8 cellular contexts compared by ENCODE assay signal in the genomic region with DNA sequence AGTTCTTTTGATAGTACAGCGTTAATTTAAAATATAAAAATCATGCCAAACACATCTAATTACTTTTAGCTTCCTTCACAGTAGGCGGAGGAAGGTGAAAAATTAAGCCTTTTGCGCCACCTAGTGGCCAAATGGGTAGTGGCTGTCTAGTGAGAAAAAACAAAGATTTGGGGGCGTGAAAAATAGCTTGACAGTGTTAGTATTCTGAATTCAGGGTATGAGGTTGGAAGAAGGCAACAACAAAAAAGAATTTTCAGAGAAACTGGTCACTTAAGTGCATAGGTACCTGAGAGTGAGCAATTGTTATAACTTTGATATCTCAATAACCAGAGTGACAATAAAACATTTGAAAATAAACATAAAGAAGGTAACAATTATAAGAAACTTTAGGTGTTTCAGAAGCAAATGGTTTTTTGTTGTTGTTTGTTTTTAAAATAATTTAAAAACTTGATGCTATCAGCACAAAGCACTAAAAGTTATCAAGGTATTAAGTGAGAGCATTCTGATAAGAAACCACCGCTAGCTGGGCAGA. TPM values are rescaled to one million over a fixed set of nuclear protein-coding genes. Genes with fewer than 3 reads are reported as not detected.
DNase-seq lines count a peak whose midpoint lies in the region; ATAC-seq and TF ChIP-seq lines count a peak whose summit lies in the region.

No MANE protein-coding gene starts in this region.

- 19% methylated on average over 5 of the region's 5 CpGs for WGBS in right lobe of liver (ENCODE audit: insufficient coverage, low coverage, low lambda C conversion rate, missing lambda C conversion rate)

- H3K4me3 ChIP-seq in choroid plexus epithelial cell (ENCODE audit: low read depth, low read length) (no peak overlapping the region), right lobe of liver (no peak overlapping the region)

- peaks cover 6% of the 10 kb centered on the region for H3K36me3 Mint-ChIP-seq in activated CD4-positive, alpha-beta T cell treated with anti-CD3 and anti-CD28 coated beads for 36 hours (ENCODE audit: low read depth)

- H3K4me1 Mint-ChIP-seq in activated CD4-positive, alpha-beta T cell treated with anti-CD3 and anti-CD28 coated beads for 36 hours: peaks cover 35% of the 10 kb centered on the region

- peak; percentile 70 for DNase-seq in AG08395 (ENCODE audit: low spot score)
- DNase-seq in NCI-H2227 (lab: John Stamatoyannopoulos, UW; ENCODE audit: unreplicated experiment): peak; percentile 87
- DNase-seq in activated CD4-positive, alpha-beta T cell treated with anti-CD3 and anti-CD28 coated beads for 36 hours: peak; percentile 92
- peak; percentile 79 for DNase-seq in choroid plexus epithelial cell (ENCODE audit: low read depth)
- peak; percentile 65 to 71 (median 67) for DNase-seq in right lobe of liver
- DNase-seq in stimulated activated CD8-positive, alpha-beta memory T cell treated with anti-CD3 and anti-CD28 coated beads, Interleukin-12 subunit alpha, Interleukin-12 subunit beta, amount 100 ng/mL, for 1 hour (ENCODE audit: low read depth): peak; percentile 85

- intact Hi-C loops in activated CD4-positive, alpha-beta T cell treated with anti-CD3 and anti-CD28 coated beads for 36 hours (cut with DNase I, micrococcal nuclease): loop anchor here (1.0 to 5.0 kb wide), 7 partner anchors 14 to 456 kb away; a partner anchor contains a TSS
- intact Hi-C loops in right lobe of liver (cut with DNase I): no loop called here

- no peak overlapping the region for H3K27ac Mint-ChIP-seq in activated CD4-positive, alpha-beta T cell treated with anti-CD3 and anti-CD28 coated beads for 36 hours

- TF ChIP-seq CTCF in choroid plexus epithelial cell (conservative IDR thresholded peaks at IDR 0.05; ENCODE audit: low read depth, low read length) (peak; percentile 92), right lobe of liver (IDR thresholded peaks at IDR 0.05) (peak; percentile 95 to 99 (median 97))

- H3K27me3 Mint-ChIP-seq in activated CD4-positive, alpha-beta T cell treated with anti-CD3 and anti-CD28 coated beads for 36 hours: peaks cover 8% of the 10 kb centered on the region

- POLR2A ChIA-PET in activated CD4-positive, alpha-beta T cell treated with anti-CD3 and anti-CD28 coated beads for 36 hours (lab: Charles Lee): interaction anchor here (0.7 to 2.2 kb wide), 7 partner anchors 14 to 104 kb away, joined by 3 to 25 read pairs (median 4); a partner anchor contains a TSS

- no peak overlapping the region for H3K27ac ChIP-seq in right lobe of liver

- H3K4me1 ChIP-seq in right lobe of liver: no peaks in the 10 kb centered on the region

- ATAC-seq in GM18517 (IDR thresholded peaks at IDR 0.05; ENCODE audit: unreplicated experiment): peak; percentile 41
- peak; percentile 73 for ATAC-seq in activated CD4-positive, alpha-beta T cell treated with anti-CD3 and anti-CD28 coated beads for 36 hours
- ATAC-seq in right lobe of liver: peak; percentile 77 to 87 (median 82)
- ATAC-seq in HG02642 (IDR thresholded peaks at IDR 0.05; ENCODE audit: poor library complexity, unreplicated experiment): no peak

- CTCF ChIA-PET in activated CD4-positive, alpha-beta T cell treated with anti-CD3 and anti-CD28 coated beads for 36 hours (lab: Charles Lee): interaction anchor here (0.6 to 10.0 kb wide), 70 partner anchors 9 to 780 kb away, joined by 3 to 253 read pairs (median 4); a partner anchor contains a TSS

- no peak overlapping the region for H3K4me3 Mint-ChIP-seq in activated CD4-positive, alpha-beta T cell treated with anti-CD3 and anti-CD28 coated beads for 36 hours

- no peaks in the 10 kb centered on the region for H3K36me3 ChIP-seq in right lobe of liver

- no peaks in the 10 kb centered on the region for H3K9me3 ChIP-seq in right lobe of liver

- H3K9me3 Mint-ChIP-seq in activated CD4-positive, alpha-beta T cell treated with anti-CD3 and anti-CD28 coated beads for 36 hours (ENCODE audit: low read depth): no peaks in the 10 kb centered on the region

- H3K27me3 ChIP-seq in right lobe of liver: no peaks in the 10 kb centered on the region

- no peak for TF ChIP-seq POLR2A in right lobe of liver (IDR thresholded peaks at IDR 0.05)

RNA-seq across cellular contexts. Expression of a gene that starts 14.3 kb away (rescaled TPM):
- 100 to 1,000 TPM; 210 to 282 TPM for total RNA-seq in activated CD4-positive, alpha-beta T cell treated with anti-CD3 and anti-CD28 coated beads for 36 hours
- 10 to 100 TPM in 5 of 6 experiments, 1 to 10 TPM in 1; 7.1 to 33.2 (median 18.0) TPM for total RNA-seq in right lobe of liver

RNA-seq across cellular contexts. Expression of a gene that starts 14.8 kb away (rescaled TPM):
- 100 to 1,000 TPM; 191 to 255 TPM for total RNA-seq in activated CD4-positive, alpha-beta T cell treated with anti-CD3 and anti-CD28 coated beads for 36 hours
- total RNA-seq in right lobe of liver: 10 to 100 TPM in 5 of 6 experiments, 1 to 10 TPM in 1; 7.7 to 24.9 (median 17.8) TPM

RNA-seq across cellular contexts. Expression of a gene that starts 24.5 kb away (rescaled TPM):
- total RNA-seq in activated CD4-positive, alpha-beta T cell treated with anti-CD3 and anti-CD28 coated beads for 36 hours: 100 to 1,000 TPM; 238 to 338 TPM
- total RNA-seq in right lobe of liver: 10 to 100 TPM; 34.7 to 66.3 (median 40.5) TPM

RNA-seq across cellular contexts. Expression of a gene that starts 29.8 kb away (rescaled TPM):
- total RNA-seq in activated CD4-positive, alpha-beta T cell treated with anti-CD3 and anti-CD28 coated beads for 36 hours: 100 to 1,000 TPM in 1 of 2 experiments, 10 to 100 TPM in 1; 96.4 to 150 TPM
- 10 to 100 TPM in 4 of 6 experiments, 1 to 10 TPM in 2; 8.8 to 20.2 (median 15.9) TPM for total RNA-seq in right lobe of liver

RNA-seq across cellular contexts. Expression of a gene that starts 51.5 kb away (rescaled TPM):
- total RNA-seq in activated CD4-positive, alpha-beta T cell treated with anti-CD3 and anti-CD28 coated beads for 36 hours: 1 to 10 TPM; 1.5 to 1.6 TPM
- under 1 TPM in 2 of 6 experiments, not detected in 4; 0.16 to 0.20 TPM for total RNA-seq in right lobe of liver

Comparison
In these comparisons a context has a peak if more than half of its experiments do, and no peak if none do; other contexts are left out.
1. RNA of a gene that starts 14.3 kb away (total RNA-seq): 210 to 282 TPM in activated CD4-positive, alpha-beta T cell treated with anti-CD3 and anti-CD28 coated beads for 36 hours; 7.1 to 33.2 TPM in right lobe of liver; every median in the first group is over 4 times any median in the second.
2. RNA of a gene that starts 14.8 kb away (total RNA-seq): 191 to 255 TPM in activated CD4-positive, alpha-beta T cell treated with anti-CD3 and anti-CD28 coated beads for 36 hours; 7.7 to 24.9 TPM in right lobe of liver; every median in the first group is over 4 times any median in the second.
3. intact Hi-C loops: an anchor here in activated CD4-positive, alpha-beta T cell treated with anti-CD3 and anti-CD28 coated beads for 36 hours (1.0 to 5.0 kb wide); none called in right lobe of liver.
4. Peak in every context shown above with its lines, with median percentiles within 50 percentile points of each other: DNase-seq.